ENCODE assay signal across 20 cellular contexts in genomic region chr6:124994648-124995047, GRCh38.
"Had no signal": no experiment of that assay in that cellular context is flagged by ENCODE, and none has a peak within 500 bp of the region (broad histone marks: within the 10 kb centered on the region; RNA-seq: fewer than 3 reads in every experiment).

No MANE protein-coding gene starts in this region.

- H2AFZ ChIP-seq: hepatocyte had no signal

- H3K4me3 ChIP-seq: adrenal gland, esophagus squamous epithelium, hepatocyte, lung, right atrium auricular region, smooth muscle cell, testis, upper lobe of left lung had no signal

- H3K27ac ChIP-seq: adrenal gland, esophagus squamous epithelium, hepatocyte, right atrium auricular region, testis, upper lobe of left lung, WERI-Rb-1 had no signal

- H3K9me3 ChIP-seq: adrenal gland, esophagus squamous epithelium, right atrium auricular region, testis, upper lobe of left lung had no signal

- H3K4me1 ChIP-seq: testis had no signal

- H3K4me2 ChIP-seq: hepatocyte, smooth muscle cell had no signal

- H3K27me3 ChIP-seq: adrenal gland, esophagus squamous epithelium, hepatocyte, right atrium auricular region, testis, upper lobe of left lung had no signal

- H3K36me3 ChIP-seq: adrenal gland, right atrium auricular region, WERI-Rb-1 had no signal

- DNase-seq: activated CD4-positive, alpha-beta T cell treated with anti-CD3 and anti-CD28 coated beads for 1 hour; activated CD4-positive, alpha-beta T cell treated with anti-CD3 and anti-CD28 coated beads, Interleukin-2, amount 50 U/mL, for 48 hours; activated gamma-delta T cell treated with Interleukin-2 at 50 U/mL for 16 hours; activated T-cell treated with anti-CD3 and anti-CD28 coated beads for 4 hours; adrenal gland; effector CD8-positive, alpha-beta T cell; esophagus squamous epithelium; left colon; nephron progenitor cell; nucleus accumbens; stimulated activated CD4-positive, alpha-beta T cell treated with anti-CD3 and anti-CD28 coated beads, Interleukin-4, amount 100 ng/mL, for 1 hour; stimulated activated naive CD8-positive, alpha-beta T cell treated with anti-CD3 and anti-CD28 coated beads, Interleukin-15, amount 100 ng/mL, for 72 hours; testis; upper lobe of left lung; WERI-Rb-1 had no signal

- ATAC-seq: activated naive CD4-positive, alpha-beta T cell treated with anti-CD3 and anti-CD28 coated beads, Interleukin-2, amount 50 U/mL, for 72 hours; left colon; stimulated activated naive CD8-positive, alpha-beta T cell treated with anti-CD3 and anti-CD28 coated beads, Interleukin-15, amount 100 ng/mL, for 72 hours had no signal
